Comparison of ENCODE assay signal across 18 cellular contexts in genomic region chr2:25174192-25174861, GRCh38. TPM values are rescaled to one million over a fixed set of nuclear protein-coding genes. Genes with fewer than 3 reads are reported as not detected.
DNase-seq lines count a peak whose midpoint lies in the region; ATAC-seq and TF ChIP-seq lines count a peak whose summit lies in the region.
"Had no signal": no experiment of that assay in that cellular context is flagged by ENCODE, and none has a peak within 500 bp of the region (broad histone marks: within the 10 kb centered on the region; RNA-seq: fewer than 3 reads in every experiment).

No MANE protein-coding gene starts in this region.

- H3K79me2 ChIP-seq in osteoblast (ENCODE audit: insufficient read depth, low read length), result no peaks in the 10 kb centered on the region

- H3K27me3 ChIP-seq in BLaER1 (peaks cover 14% of the 10 kb centered on the region), osteoblast (ENCODE audit: insufficient read depth, low read length) (peaks cover 46% of the 10 kb centered on the region)

- no peak for TF ChIP-seq CTCF in osteoblast (IDR thresholded peaks at IDR 0.05; ENCODE audit: extremely low read depth, low read depth, low read length)

- no peak overlapping the region for H3K4me3 ChIP-seq in BLaER1
- H3K4me3 ChIP-seq in osteoblast (ENCODE audit: insufficient read depth, low read length), result no peak overlapping the region
- H3K4me3 ChIP-seq: PC-9 had no signal

- no peak overlapping the region for H2AFZ ChIP-seq in osteoblast (ENCODE audit: low read length)
- H2AFZ ChIP-seq: PC-9 had no signal

- H3K4me1 ChIP-seq in BLaER1, result peaks cover 13% of the 10 kb centered on the region; the same call in 1 of the 2 replicates
- H3K4me1 ChIP-seq in osteoblast (ENCODE audit: insufficient read depth, low read length), result no peaks in the 10 kb centered on the region

- H3K9ac ChIP-seq in BLaER1, result no peak overlapping the region

- H3K27ac ChIP-seq in BLaER1 (no peak overlapping the region), osteoblast (ENCODE audit: low read depth, low read length) (no peak overlapping the region)
- H3K27ac ChIP-seq: PC-9 had no signal

- H4K20me1 ChIP-seq in BLaER1 (peaks cover 1% of the 10 kb centered on the region; the same call in 1 of the 2 replicates), osteoblast (ENCODE audit: insufficient read depth, low read length) (no peaks in the 10 kb centered on the region)

- H3K4me2 ChIP-seq in BLaER1, result 0 out of 2 replicates have a peak overlapping the region, but pooled peaks have one; percentile 37
- no peak overlapping the region for H3K4me2 ChIP-seq in osteoblast (ENCODE audit: insufficient read depth, low read length)
- H3K4me2 ChIP-seq: PC-9 had no signal

- peak; percentile 18 to 58 (median 50) for DNase-seq in NCI-H1417 (lab: John Stamatoyannopoulos, UW)
- no peak for DNase-seq in NCI-H1417 treated with DMSO at 0.1 percent for 48 hours (lab: John Stamatoyannopoulos, UW)
- peak; percentile 53 for DNase-seq in NCI-H146 treated with DMSO at 0.1 percent for 48 hours (lab: John Stamatoyannopoulos, UW; ENCODE audit: unreplicated experiment)
- DNase-seq in osteoblast (ENCODE audit: insufficient read length, low spot score, missing footprints), result peak; percentile 29
- DNase-seq in activated CD4-positive, CD25-positive, alpha-beta regulatory T cell (lab: John Stamatoyannopoulos, UW), result no peak
- DNase-seq: AML-193, DMS53, Kasumi-1, NCI-H1436 treated with DMSO at 0.1 percent for 48 hours, NCI-H2029 treated with DMSO at 0.1 percent for 48 hours, PC-9, RPMI8226, SHP77 had no signal

- H3K36me3 ChIP-seq in BLaER1, result no peaks in the 10 kb centered on the region
- H3K36me3 ChIP-seq in osteoblast (ENCODE audit: insufficient read depth, low read length), result no peaks in the 10 kb centered on the region

- no peaks in the 10 kb centered on the region for H3K9me3 ChIP-seq in BLaER1
- no peaks in the 10 kb centered on the region for H3K9me3 ChIP-seq in osteoblast (ENCODE audit: low read depth, low read length)

- ATAC-seq in GM19467 (IDR thresholded peaks at IDR 0.05; ENCODE audit: unreplicated experiment), result no peak

RNA-seq across cellular contexts. Expression of gene POMC, which starts 5.9 kb away (rescaled TPM):
- total RNA-seq in osteoblast, result 0.59 and 2.2 TPM in 2 replicates
- total RNA-seq: A172, MCF 10A, NCI-H460, PC-9 had no signal

Comparison
In these comparisons a context has a peak if more than half of its experiments do, and no peak if none do; other contexts are left out.
1. DNase-seq: peak in NCI-H1417 (3 of 3), NCI-H146 treated with DMSO at 0.1 percent for 48 hours (single experiment) and osteoblast (single experiment); none in NCI-H1417 treated with DMSO at 0.1 percent for 48 hours (single experiment) and activated CD4-positive, CD25-positive, alpha-beta regulatory T cell (0 of 4).